Comparison of ENCODE assay signal across 29 cellular contexts in the genomic region with DNA sequence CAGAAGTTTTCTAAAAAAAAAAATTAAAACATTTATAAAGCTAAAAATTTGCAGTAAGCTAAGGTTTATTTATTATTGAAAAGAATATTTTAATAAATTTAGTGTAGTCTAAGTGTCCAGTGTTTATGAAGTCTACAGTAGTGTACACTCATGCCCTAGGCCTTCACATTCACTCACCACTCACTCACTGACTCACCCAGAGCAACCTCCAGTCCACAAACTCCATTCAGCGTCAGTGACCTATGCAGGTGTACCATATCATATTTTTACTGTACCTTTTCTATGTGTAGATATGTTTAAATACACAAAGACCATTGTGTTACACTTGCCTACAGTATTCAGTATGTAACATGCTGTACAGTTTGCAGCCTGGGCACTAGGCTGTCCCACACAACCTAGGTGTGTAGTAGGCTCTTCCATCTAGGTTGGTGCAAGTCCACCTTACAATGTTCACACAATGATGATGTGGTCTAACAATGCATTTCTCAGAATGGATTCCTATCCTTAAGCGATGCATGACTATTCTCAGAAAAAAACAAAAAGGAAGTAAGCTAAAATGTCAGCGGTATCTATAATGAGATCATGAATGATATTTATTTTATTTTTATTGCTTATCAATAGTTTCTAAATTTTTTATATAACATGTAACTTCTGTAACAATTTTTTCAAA.
"Had no signal": no experiment of that assay in that cellular context is flagged by ENCODE, and none has a peak within 500 bp of the region (broad histone marks: within the 10 kb centered on the region; RNA-seq: fewer than 3 reads in every experiment).

No MANE protein-coding gene starts in this region.

- FAIRE-seq: RCC 7860, TTC549 had no signal

- DNase-seq: activated CD4-positive, alpha-beta T cell treated with anti-CD3 and anti-CD28 coated beads, Interleukin-2, amount 10 ng/mL, durations not matched to agents 24 days and 14 days; activated CD4-positive, alpha-beta T cell treated with anti-CD3 and anti-CD28 coated beads, Interleukin-2, amount 50 U/mL, for 4 hours; activated CD8-positive, alpha-beta T cell treated with anti-CD3 and anti-CD28 coated beads for 36 hours; activated effector memory CD4-positive, alpha-beta T cell treated with anti-CD3 and anti-CD28 coated beads, Interleukin-2, amount 50 U/mL, for 16 hours; activated naive CD4-positive, alpha-beta T cell; activated naive CD4-positive, alpha-beta T cell treated with anti-CD3 and anti-CD28 coated beads, Interleukin-2, amount 50 U/mL, for 16 hours; activated naive CD8-positive, alpha-beta T cell treated with anti-CD3 and anti-CD28 coated beads for 36 hours; activated T-cell treated with anti-CD3 and anti-CD28 coated beads, Interleukin-2, amount 50 U/mL, for 1 hour; activated T-cell treated with anti-CD3 and anti-CD28 coated beads, Interleukin-2, amount 50 U/mL, for 72 hours; amniotic stem cell; aorta; NCI-H1048; NCI-H1105 treated with DMSO at 0.1 percent for 48 hours; NCI-H1436; NCI-H1694; NCI-H1930; NCI-H2081 treated with DMSO at 0.1 percent for 48 hours; NCI-H510A; NCI-H526; NCI-H748 treated with DMSO at 0.1 percent for 48 hours; NK-92 treated with Interleukin-12 subunit alpha and Interleukin-12 subunit beta, amount 100 ng/mL, for 24 hours; PC-9; SHP77; SJCRH30; T1000 had no signal

- ATAC-seq: activated CD8-positive, alpha-beta T cell treated with anti-CD3 and anti-CD28 coated beads for 36 hours; activated T-cell treated with anti-CD3 and anti-CD28 coated beads, Interleukin-2, amount 50 U/mL, for 72 hours; activated T-helper 17 cell treated with anti-CD3 and anti-CD28 coated beads, Interleukin-2, amount 50 U/mL, for 72 hours had no signal

- H3K4me3 ChIP-seq: PC-9, SJCRH30, SK-N-MC had no signal

- H3K4me1 ChIP-seq: SJCRH30 had no signal

- H3K4me2 ChIP-seq: PC-9 had no signal

- H3K9me3 ChIP-seq: SJCRH30 had no signal

- H2AFZ ChIP-seq: PC-9 had no signal

- H3K27ac ChIP-seq: PC-9, SJCRH30, SK-N-MC had no signal

- H3K36me3 ChIP-seq: SJCRH30 had no signal
